9 cellular contexts compared by ENCODE assay signal in the genomic region with DNA sequence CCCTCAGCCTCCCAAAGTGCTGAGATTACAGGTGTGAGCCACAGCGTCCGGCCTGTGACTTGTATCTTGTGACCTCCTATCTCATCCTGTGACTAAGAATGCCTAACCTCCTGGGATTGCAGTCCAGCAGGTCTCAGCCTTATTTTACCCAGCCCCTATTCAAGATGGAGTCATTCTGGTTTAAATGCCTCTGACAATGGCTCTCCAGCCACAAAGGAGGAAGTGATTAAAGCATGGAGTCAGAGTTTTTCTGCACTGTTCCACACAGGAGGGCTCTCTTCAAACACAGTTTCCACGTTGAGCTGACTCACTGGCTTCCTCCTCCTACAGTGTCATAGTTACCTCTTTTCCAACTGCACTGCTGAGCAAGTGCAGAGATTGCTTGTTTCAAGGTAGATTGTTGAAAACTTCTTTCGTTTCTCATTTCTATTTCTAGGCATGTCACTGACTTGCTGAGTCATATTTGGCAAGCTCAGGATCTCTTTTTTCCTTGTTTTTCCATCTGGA. TPM values are rescaled to one million over a fixed set of nuclear protein-coding genes. Genes with fewer than 3 reads are reported as not detected.
DNase-seq lines count a peak whose midpoint lies in the region; ATAC-seq, FAIRE-seq and TF ChIP-seq lines count a peak whose summit lies in the region.
"Had no signal": no experiment of that assay in that cellular context is flagged by ENCODE, and none has a peak within 500 bp of the region (broad histone marks: within the 10 kb centered on the region; RNA-seq: fewer than 3 reads in every experiment).

No MANE protein-coding gene starts in this region.

- H3K9me3 Mint-ChIP-seq in mesothelial cell of epicardium = peaks cover under 1% of the 10 kb centered on the region

- peaks cover 10% of the 10 kb centered on the region for H3K4me1 Mint-ChIP-seq in mesothelial cell of epicardium

- H3K36me3 Mint-ChIP-seq in mesothelial cell of epicardium = no peaks in the 10 kb centered on the region

- peak overlapping the region in 1 of 4 donors; percentile 44 for H3K27ac ChIP-seq in pancreas
- H3K27ac ChIP-seq: neutrophil had no signal

- no peaks in the 10 kb centered on the region for H3K9me3 ChIP-seq in pancreas
- H3K9me3 ChIP-seq: neutrophil had no signal

- no peak for FAIRE-seq in pancreas (lab: Jason Lieb, UNC)

- TF ChIP-seq CTCF in pancreas (IDR thresholded peaks at IDR 0.05) = no peak
- TF ChIP-seq CTCF in mesothelial cell of epicardium (IDR thresholded peaks at IDR 0.05; ENCODE audit: unreplicated experiment) = no peak

- no peaks in the 10 kb centered on the region for H3K4me1 ChIP-seq in pancreas

- H3K27me3 Mint-ChIP-seq in mesothelial cell of epicardium (ENCODE audit: low read depth) = peaks cover 4% of the 10 kb centered on the region

- H3K4me3 ChIP-seq in pancreas = no peak overlapping the region

- DNase-seq in GM04503 (ENCODE audit: low read depth) (peak; percentile 76), dermis microvascular lymphatic vessel endothelial cell (ENCODE audit: low read depth in 2 of 2) (peak; percentile 37 to 85), pancreas (no peak), NAMALWA (ENCODE audit: low spot score) (no peak), mesothelial cell of epicardium (ENCODE audit: low spot score in 2 of 2, unreplicated experiment in 2 of 2) (no peak), NCI-H2081 (lab: John Stamatoyannopoulos, UW) (no peak)

- no peaks in the 10 kb centered on the region for H3K36me3 ChIP-seq in pancreas
- H3K36me3 ChIP-seq: neutrophil had no signal

- H3K27ac Mint-ChIP-seq in mesothelial cell of epicardium = no peak overlapping the region

- peak; percentile 86 for ATAC-seq in HG02610 (IDR thresholded peaks at IDR 0.05; ENCODE audit: unreplicated experiment)
- peak; percentile 96 for ATAC-seq in SK-N-SH treated with all-trans-retinoic acid at 6 μM for 48 hours
- ATAC-seq in pancreas = peak in 3 of 4 donors; percentile 61 to 92 (median 81)

- 55 to 63% methylated on average over 4 of the region's 4 CpGs for whole genome bisulfite sequencing in pancreas, 2 donors

- intact Hi-C loops in pancreas (cut with DNase I) = no loop called here

- no peak overlapping the region for H3K4me3 Mint-ChIP-seq in mesothelial cell of epicardium

- H3K27me3 ChIP-seq in pancreas = no peaks in the 10 kb centered on the region
- H3K27me3 ChIP-seq: neutrophil had no signal

TF ChIP-seq in SK-N-SH treated with all-trans-retinoic acid at 6 μM for 48 hours, 23 proteins besides CTCF, POLR2A, EP300 and RAD21:
- TF ChIP-seq ISL1 (CRISPR knock-in tag; IDR thresholded peaks at IDR 0.05) (0 out of 2 replicates have a peak, but pooled peaks have one; percentile 7), ARNTL (CRISPR knock-in tag; IDR thresholded peaks at IDR 0.05; ENCODE audit: borderline replicate concordance, low read depth) (no peak), TOX (CRISPR knock-in tag; IDR thresholded peaks at IDR 0.05; ENCODE audit: borderline replicate concordance) (no peak), ZNF8 (CRISPR knock-in tag; IDR thresholded peaks at IDR 0.05) (no peak), ZFP30 (CRISPR knock-in tag; IDR thresholded peaks at IDR 0.05) (no peak), BACH2 (CRISPR knock-in tag; IDR thresholded peaks at IDR 0.05; ENCODE audit: borderline replicate concordance) (no peak), OSR1 (CRISPR knock-in tag; IDR thresholded peaks at IDR 0.05) (0 out of 2 replicates have a peak, but pooled peaks have one; percentile 54), ZFP3 (CRISPR knock-in tag; IDR thresholded peaks at IDR 0.05) (peak; percentile 76), CSDC2 (CRISPR knock-in tag; IDR thresholded peaks at IDR 0.05) (peak; percentile 87; the same call in 1 of the 2 replicates), ZC3H10 (CRISPR knock-in tag; IDR thresholded peaks at IDR 0.05) (no peak), ZNF70 (CRISPR knock-in tag; IDR thresholded peaks at IDR 0.05) (no peak)
- TF ChIP-seq, protein P1, sequence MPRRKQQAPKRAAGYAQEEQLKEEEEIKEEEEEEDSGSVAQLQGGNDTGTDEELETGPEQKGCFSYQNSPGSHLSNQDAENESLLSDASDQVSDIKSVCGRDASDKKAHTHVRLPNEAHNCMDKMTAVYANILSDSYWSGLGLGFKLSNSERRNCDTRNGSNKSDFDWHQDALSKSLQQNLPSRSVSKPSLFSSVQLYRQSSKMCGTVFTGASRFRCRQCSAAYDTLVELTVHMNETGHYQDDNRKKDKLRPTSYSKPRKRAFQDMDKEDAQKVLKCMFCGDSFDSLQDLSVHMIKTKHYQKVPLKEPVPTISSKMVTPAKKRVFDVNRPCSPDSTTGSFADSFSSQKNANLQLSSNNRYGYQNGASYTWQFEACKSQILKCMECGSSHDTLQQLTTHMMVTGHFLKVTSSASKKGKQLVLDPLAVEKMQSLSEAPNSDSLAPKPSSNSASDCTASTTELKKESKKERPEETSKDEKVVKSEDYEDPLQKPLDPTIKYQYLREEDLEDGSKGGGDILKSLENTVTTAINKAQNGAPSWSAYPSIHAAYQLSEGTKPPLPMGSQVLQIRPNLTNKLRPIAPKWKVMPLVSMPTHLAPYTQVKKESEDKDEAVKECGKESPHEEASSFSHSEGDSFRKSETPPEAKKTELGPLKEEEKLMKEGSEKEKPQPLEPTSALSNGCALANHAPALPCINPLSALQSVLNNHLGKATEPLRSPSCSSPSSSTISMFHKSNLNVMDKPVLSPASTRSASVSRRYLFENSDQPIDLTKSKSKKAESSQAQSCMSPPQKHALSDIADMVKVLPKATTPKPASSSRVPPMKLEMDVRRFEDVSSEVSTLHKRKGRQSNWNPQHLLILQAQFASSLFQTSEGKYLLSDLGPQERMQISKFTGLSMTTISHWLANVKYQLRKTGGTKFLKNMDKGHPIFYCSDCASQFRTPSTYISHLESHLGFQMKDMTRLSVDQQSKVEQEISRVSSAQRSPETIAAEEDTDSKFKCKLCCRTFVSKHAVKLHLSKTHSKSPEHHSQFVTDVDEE (CRISPR knock-in tag; IDR thresholded peaks at IDR 0.05) = no peak

RNA-seq across cellular contexts. Expression of a gene that starts 29.3 kb away (rescaled TPM):
- total RNA-seq in dermis microvascular lymphatic vessel endothelial cell (4.5 and 8.7 TPM in 2 replicates), pancreas (10 to 100 TPM; 21.3 to 39.7 (median 23.8) TPM), mesothelial cell of epicardium (31.1 to 34.7 TPM (median 31.3 TPM) in 3 replicates)
- 10 to 100 TPM; 24.7 to 24.8 TPM for polyA plus RNA-seq in pancreas

Comparison
In these comparisons a context has a peak if more than half of its experiments do, and no peak if none do; other contexts are left out.
1. DNase-seq: peak in GM04503 (single experiment) and dermis microvascular lymphatic vessel endothelial cell (2 of 2); none in pancreas (0 of 6), NAMALWA (single experiment), mesothelial cell of epicardium (0 of 2) and NCI-H2081 (0 of 2).
2. Peak in every context shown above with its lines, with median percentiles within 50 percentile points of each other: ATAC-seq.